28 cellular contexts compared by ENCODE assay signal in genomic region chr6:166645928-166646327, GRCh38.
"Had no signal": no experiment of that assay in that cellular context is flagged by ENCODE, and none has a peak within 500 bp of the region (broad histone marks: within the 10 kb centered on the region; RNA-seq: fewer than 3 reads in every experiment).

No MANE protein-coding gene starts in this region.

- H3K36me3 ChIP-seq: brain microvascular endothelial cell, esophagus squamous epithelium, gastroesophageal sphincter, heart right ventricle, WERI-Rb-1 had no signal

- H3K27me3 ChIP-seq: brain microvascular endothelial cell, esophagus squamous epithelium, gastroesophageal sphincter had no signal

- FAIRE-seq: astrocyte, bronchial epithelial cell had no signal

- H3K9me3 ChIP-seq: esophagus squamous epithelium had no signal

- H3K27ac ChIP-seq: brain microvascular endothelial cell, coronary artery, epithelial cell of prostate, esophagus squamous epithelium, gastroesophageal sphincter, heart right ventricle, WERI-Rb-1 had no signal

- DNase-seq: activated B cell treated with CpG ODN at 0.5 μM for 24 hours; activated CD4-positive, alpha-beta memory T cell treated with anti-CD3 and anti-CD28 coated beads, Interleukin-2, amount 10 ng/mL, durations not matched to agents 7 days and 5 days; activated CD4-positive, alpha-beta T cell treated with anti-CD3 and anti-CD28 coated beads, Interleukin-2, amount 10 ng/mL, durations not matched to agents 24 days and 14 days; activated CD8-positive, alpha-beta memory T cell treated with anti-CD3 and anti-CD28 coated beads, Interleukin-2, amount 50 U/mL, for 48 hours; activated effector memory CD4-positive, alpha-beta T cell treated with Interleukin-2 at 50 U/mL for 16 hours; activated gamma-delta T cell treated with Interleukin-2 at 50 U/mL for 16 hours; activated naive CD4-positive, alpha-beta T cell treated with anti-CD3 and anti-CD28 coated beads, Interleukin-2, amount 50 U/mL, for 16 hours; activated naive CD4-positive, alpha-beta T cell treated with Interleukin-2 at 50 U/mL for 16 hours; activated T-cell treated with anti-CD3 and anti-CD28 coated beads, Interleukin-2, amount 50 U/mL, for 4 hours; amniotic stem cell; anterior cingulate cortex; brain microvascular endothelial cell; effector CD4-positive, alpha-beta T cell; effector memory CD8-positive, alpha-beta T cell; esophagus squamous epithelium; foreskin melanocyte; heart right ventricle; T-helper 1 cell; T-helper 17 cell; T1000; WERI-Rb-1 had no signal

- H3K4me3 ChIP-seq: coronary artery, esophagus squamous epithelium, gastroesophageal sphincter, heart right ventricle had no signal

- ATAC-seq: activated CD4-positive, CD25-positive, alpha-beta regulatory T cell treated with anti-CD3 and anti-CD28 coated beads, Interleukin-2, amount 50 U/mL, for 24 hours; activated T-cell treated with anti-CD3 and anti-CD28 coated beads, Interleukin-2, amount 50 U/mL, for 4 hours; activated T-helper 17 cell treated with anti-CD3 and anti-CD28 coated beads, Interleukin-2, amount 50 U/mL, for 72 hours; effector memory CD8-positive, alpha-beta T cell; gastroesophageal sphincter; T-helper 17 cell had no signal

- H3K4me1 ChIP-seq: gastroesophageal sphincter had no signal
